In genomic region chr15:48331796-48332641, GRCh38 we compare ENCODE assay signal across 8 cellular contexts. TPM values are rescaled to one million over a fixed set of nuclear protein-coding genes. Genes with fewer than 3 reads are reported as not detected.
A peak's percentile ranks its signal among the peaks of the same experiment; 100 is the strongest.
DNase-seq lines count a peak whose midpoint lies in the region; ATAC-seq and TF ChIP-seq lines count a peak whose summit lies in the region.

No MANE protein-coding gene starts in this region.

- H3K4me1 Mint-ChIP-seq in GM23338 = peaks cover 34% of the 10 kb centered on the region

- H3K9me2 ChIP-seq in GM23338 (ENCODE audit: insufficient read depth) = no peaks in the 10 kb centered on the region

- H3K36me3 ChIP-seq in GM06990 (ENCODE audit: control insufficient read depth, insufficient read depth, low read length) (peaks cover 8% of the 10 kb centered on the region), GM23338 (ENCODE audit: insufficient read depth) (peaks cover 15% of the 10 kb centered on the region; the same call in 1 of the 2 replicates), adipocyte (ENCODE audit: control insufficient read depth, insufficient read depth, low read length, severe bottlenecking) (peaks cover 24% of the 10 kb centered on the region), vagina (peaks cover 0 to 23% of the 10 kb centered on the region in 2 donors)

- peak overlapping the region; percentile 96 for H3K4me3 Mint-ChIP-seq in GM23338

- H3K36me3 Mint-ChIP-seq in GM23338 (ENCODE audit: low read depth) = peaks cover 37% of the 10 kb centered on the region

- H3K4me1 ChIP-seq in GM23338 (ENCODE audit: insufficient read depth) = peaks cover 20% of the 10 kb centered on the region
- H3K4me1 ChIP-seq in adipocyte (ENCODE audit: control insufficient read depth, insufficient read depth, low read length) = peaks cover 15% of the 10 kb centered on the region
- H3K4me1 ChIP-seq in vagina = peaks cover 23% of the 10 kb centered on the region

- H3K4me3 ChIP-seq in GM06990 (replicated peaks; ENCODE audit: low read depth, low read length) (peak overlapping the region; percentile 76), GM23338 (peak overlapping the region; percentile 90), adipocyte (ENCODE audit: low read length) (peak overlapping the region; percentile 93), vagina (peak overlapping the region; percentile 82 to 89)

- H3F3A ChIP-seq in GM23338 (replicated peaks; ENCODE audit: low read depth) = no peaks in the 10 kb centered on the region

- H3K9ac ChIP-seq in adipocyte (ENCODE audit: low read length) = peak overlapping the region; percentile 95

- TF ChIP-seq CTCF in GM06990 (IDR thresholded peaks at IDR 0.05; ENCODE audit: insufficient read depth, low read length, poor library complexity, severe bottlenecking) (no peak), GM23338 (conservative IDR thresholded peaks at IDR 0.05; ENCODE audit: low read depth in 2 of 2) (no peak), vagina (IDR thresholded peaks at IDR 0.05) (no peak)

- H3K4me2 ChIP-seq in GM23338 = peak overlapping the region; percentile 83

- peak overlapping the region; percentile 96 for H3K27ac Mint-ChIP-seq in GM23338

- peaks cover 35% of the 10 kb centered on the region for H3K79me2 ChIP-seq in GM23338 (replicated peaks; ENCODE audit: insufficient read depth)

- peak; percentile 57 for ATAC-seq in GM23338
- peak; percentile 85 for ATAC-seq in left ventricle myocardium superior

- H3K9me3 Mint-ChIP-seq in GM23338 = no peaks in the 10 kb centered on the region

- H3K9me3 ChIP-seq in adipocyte (ENCODE audit: control insufficient read depth, low read length) (no peaks in the 10 kb centered on the region), vagina (no peaks in the 10 kb centered on the region)

- no peaks in the 10 kb centered on the region; the same call in 1 of the 2 replicates for H4K20me1 ChIP-seq in GM23338 (replicated peaks; ENCODE audit: insufficient read depth)

- H3K27me3 Mint-ChIP-seq in GM23338 (ENCODE audit: insufficient read depth, low read depth, poor library complexity) = peaks cover 4% of the 10 kb centered on the region

- TF ChIP-seq POLR2A in vagina (IDR thresholded peaks at IDR 0.05) = no peak

- intact Hi-C loops in left ventricle myocardium superior (cut with micrococcal nuclease) (no loop called here), vagina (cut with DNase I) (no loop called here)

- H3K27ac ChIP-seq in GM23338 (ENCODE audit: low read depth) (peak overlapping the region; percentile 89), vagina (peak overlapping the region; percentile 99)

- H2AFZ ChIP-seq in GM23338 = peak overlapping the region; percentile 81; the same call in 1 of the 2 replicates

- H3K27me3 ChIP-seq in GM06990 (replicated peaks; ENCODE audit: control insufficient read depth, insufficient read depth, low read length) = no peaks in the 10 kb centered on the region
- H3K27me3 ChIP-seq in GM23338 (ENCODE audit: insufficient read depth) = no peaks in the 10 kb centered on the region
- H3K27me3 ChIP-seq in adipocyte (replicated peaks; ENCODE audit: control insufficient read depth, insufficient read depth, low read length) = no peaks in the 10 kb centered on the region
- H3K27me3 ChIP-seq in vagina = no peaks in the 10 kb centered on the region

- DNase-seq in GM06990 (ENCODE audit: extremely low read depth, insufficient read length) (peak; percentile 83), GM23338 (ENCODE audit: low spot score) (peak; percentile 80), Kasumi-1 (lab: John Stamatoyannopoulos, UW) (peak; percentile 70 to 76), SKM-1 treated with dmso at 0.1 percent for 144 hours (lab: John Stamatoyannopoulos, UW; ENCODE audit: unreplicated experiment) (peak; percentile 74), adipocyte (ENCODE audit: low read depth) (peak; percentile 79), left ventricle myocardium superior (peak; percentile 71), putamen (ENCODE audit: low spot score) (peak; percentile 64), vagina (ENCODE audit: extremely low spot score in 2 of 2) (peak in 1 of 2 donors; percentile 90)

TF ChIP-seq in GM23338, 12 proteins besides CTCF, POLR2A, EP300 and RAD21:
- TF ChIP-seq ETS1 (IDR thresholded peaks at IDR 0.05) (no peak), POLR2AphosphoS5 (IDR thresholded peaks at IDR 0.05; ENCODE audit: low read depth) (peak; percentile 64)

RNA-seq across cellular contexts. Expression of gene DUT, which starts 0.8 kb away (rescaled TPM):
- total RNA-seq in GM23338 (2014; rRNA removed; shearing (Covaris generic)) = 82.5 and 98.2 TPM in 2 replicates
- 420 and 428 TPM in 2 replicates for polyA plus RNA-seq in GM23338 (2016; fragmentation: Nextera tagmentation; extraction: Ambion mirVana)
- total RNA-seq in left ventricle myocardium superior (77.2 TPM), vagina (84.5 TPM)
